In the genomic region with DNA sequence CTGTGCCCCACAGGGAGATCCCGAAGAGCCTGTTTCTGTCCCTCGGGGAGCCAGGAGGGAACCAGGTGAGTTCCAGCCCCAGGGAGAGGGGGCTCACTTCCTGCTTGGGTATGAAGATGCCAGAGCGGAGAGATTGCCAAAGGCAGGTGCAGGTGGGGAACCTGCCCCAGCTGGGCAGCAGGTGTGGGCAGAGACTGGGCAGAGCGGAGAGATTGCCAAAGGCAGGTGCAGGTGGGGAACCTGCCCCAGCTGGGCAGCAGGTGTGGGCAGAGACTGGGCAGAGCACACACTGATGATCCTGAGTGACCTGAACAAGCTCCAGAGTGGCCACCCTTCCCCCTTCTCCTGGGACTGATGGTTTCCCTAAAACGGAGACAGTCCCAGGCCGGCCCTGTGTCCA, we compare ENCODE assay signal across 9 cellular contexts. TPM values are rescaled to one million over a fixed set of nuclear protein-coding genes. Genes with fewer than 3 reads are reported as not detected.
"Had no signal": no experiment of that assay in that cellular context is flagged by ENCODE, and none has a peak within 500 bp of the region (broad histone marks: within the 10 kb centered on the region; RNA-seq: fewer than 3 reads in every experiment).

No MANE protein-coding gene starts in this region.

RNA-seq across cellular contexts. Expression of a gene that starts 0.4 kb away (rescaled TPM):
- total RNA-seq: chondrocyte, endothelial cell of umbilical vein, fibroblast of lung, fibroblast of villous mesenchyme, mononuclear cell, natural killer cell had no signal
- polyA plus RNA-seq: endothelial cell of umbilical vein, fibroblast of lung had no signal

RNA-seq across cellular contexts. Expression of a gene that starts 24.6 kb away (rescaled TPM):
- total RNA-seq: aorta, endothelial cell of umbilical vein, fibroblast of villous mesenchyme, mononuclear cell, natural killer cell, omental fat pad, suprapubic skin had no signal
- polyA plus RNA-seq: aorta had no signal
